ENCODE assay signal across 10 cellular contexts in genomic region chr15:28992996-28993719, GRCh38.
DNase-seq lines count a peak whose midpoint lies in the region; ATAC-seq and TF ChIP-seq lines count a peak whose summit lies in the region.
"Had no signal": no experiment of that assay in that cellular context is flagged by ENCODE, and none has a peak within 500 bp of the region (broad histone marks: within the 10 kb centered on the region; RNA-seq: fewer than 3 reads in every experiment).

No MANE protein-coding gene starts in this region.

- H3K27ac Mint-ChIP-seq in endothelial cell (ENCODE audit: unreplicated experiment) (no peak overlapping the region), natural killer cell (peak overlapping the region; percentile 90 to 93)

- peaks cover 6% of the 10 kb centered on the region for H3K27me3 Mint-ChIP-seq in endothelial cell (ENCODE audit: unreplicated experiment)
- H3K27me3 Mint-ChIP-seq in natural killer cell (ENCODE audit: low read depth in 2 of 2): no peaks in the 10 kb centered on the region

- H3K9me3 Mint-ChIP-seq in endothelial cell (ENCODE audit: unreplicated experiment) (no peaks in the 10 kb centered on the region), natural killer cell (no peaks in the 10 kb centered on the region)

- H3K4me3 Mint-ChIP-seq in endothelial cell (ENCODE audit: unreplicated experiment) (peak overlapping the region; percentile 37), natural killer cell (peak overlapping the region; percentile 74)

- intact Hi-C loops in natural killer cell (cut with micrococcal nuclease): loop anchor here (5.0 kb wide), 2 partner anchors 36 to 39 kb away; no protein-coding TSS in a partner anchor
- intact Hi-C loops in left colon (cut with DNase I, micrococcal nuclease): no loop called here

- DNase-seq in C1 segment of cervical spinal cord (lab: John Stamatoyannopoulos, UW) (peak in 11 of 14 donors; percentile 31 to 85 (median 63)), NCI-H526 treated with DMSO at 0.1 percent for 48 hours (lab: John Stamatoyannopoulos, UW) (peak; percentile 36), endothelial cell (ENCODE audit: low spot score) (no peak), natural killer cell (no peak), islet precursor cell (no peak), left colon (no peak), AG08395 (ENCODE audit: low spot score) (no peak)
- DNase-seq: activated CD4-positive, alpha-beta T cell treated with anti-CD3 and anti-CD28 coated beads for 48 hours; NCI-H1694 had no signal

- peaks cover 11% of the 10 kb centered on the region for H3K36me3 Mint-ChIP-seq in endothelial cell (ENCODE audit: low read depth, unreplicated experiment)
- H3K36me3 Mint-ChIP-seq in natural killer cell: no peaks in the 10 kb centered on the region

- ATAC-seq in natural killer cell (no peak), left colon (no peak), HG02973 (IDR thresholded peaks at IDR 0.05; ENCODE audit: unreplicated experiment) (no peak)

- TF ChIP-seq CTCF in endothelial cell (IDR thresholded peaks at IDR 0.05; ENCODE audit: unreplicated experiment): no peak
- no peak for TF ChIP-seq CTCF in natural killer cell (IDR thresholded peaks at IDR 0.05)

- H3K4me1 Mint-ChIP-seq in endothelial cell (ENCODE audit: unreplicated experiment): peaks cover 39% of the 10 kb centered on the region
- peaks cover 65 to 81% of the 10 kb centered on the region in 2 donors for H3K4me1 Mint-ChIP-seq in natural killer cell

Comparison
In these comparisons a context has a peak if more than half of its experiments do, and no peak if none do; other contexts are left out.
1. DNase-seq: peak in C1 segment of cervical spinal cord (11 of 14) and NCI-H526 treated with DMSO at 0.1 percent for 48 hours (single experiment); none in endothelial cell (single experiment), natural killer cell (single experiment), islet precursor cell (single experiment), left colon (0 of 2) and AG08395 (single experiment).